ENCODE assay signal across 1 cellular context in genomic region chr5:79746645-79747044, GRCh38.
TF ChIP-seq lines count a peak whose summit lies in the region.

No MANE protein-coding gene starts in this region.

TF ChIP-seq in SK-N-SH, 30 proteins besides CTCF, POLR2A, EP300 and RAD21 (continued from another document):
- TF ChIP-seq FOSL2 (IDR thresholded peaks at IDR 0.05; ENCODE audit: borderline replicate concordance, low read depth) = no peak
- TF ChIP-seq TEAD4 (IDR thresholded peaks at IDR 0.05; ENCODE audit: borderline replicate concordance, insufficient read depth) = no peak
- no peak for TF ChIP-seq FOXM1 (IDR thresholded peaks at IDR 0.05; ENCODE audit: low read depth)
- no peak for TF ChIP-seq NFIC (IDR thresholded peaks at IDR 0.05; ENCODE audit: borderline replicate concordance)
- no peak for TF ChIP-seq ELF1 (IDR thresholded peaks at IDR 0.05)
- TF ChIP-seq, protein P1, sequence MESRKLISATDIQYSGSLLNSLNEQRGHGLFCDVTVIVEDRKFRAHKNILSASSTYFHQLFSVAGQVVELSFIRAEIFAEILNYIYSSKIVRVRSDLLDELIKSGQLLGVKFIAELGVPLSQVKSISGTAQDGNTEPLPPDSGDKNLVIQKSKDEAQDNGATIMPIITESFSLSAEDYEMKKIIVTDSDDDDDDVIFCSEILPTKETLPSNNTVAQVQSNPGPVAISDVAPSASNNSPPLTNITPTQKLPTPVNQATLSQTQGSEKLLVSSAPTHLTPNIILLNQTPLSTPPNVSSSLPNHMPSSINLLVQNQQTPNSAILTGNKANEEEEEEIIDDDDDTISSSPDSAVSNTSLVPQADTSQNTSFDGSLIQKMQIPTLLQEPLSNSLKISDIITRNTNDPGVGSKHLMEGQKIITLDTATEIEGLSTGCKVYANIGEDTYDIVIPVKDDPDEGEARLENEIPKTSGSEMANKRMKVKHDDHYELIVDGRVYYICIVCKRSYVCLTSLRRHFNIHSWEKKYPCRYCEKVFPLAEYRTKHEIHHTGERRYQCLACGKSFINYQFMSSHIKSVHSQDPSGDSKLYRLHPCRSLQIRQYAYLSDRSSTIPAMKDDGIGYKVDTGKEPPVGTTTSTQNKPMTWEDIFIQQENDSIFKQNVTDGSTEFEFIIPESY (IDR thresholded peaks at IDR 0.05; ENCODE audit: borderline replicate concordance, low read depth) = no peak
